ENCODE assay signal across 9 cellular contexts in the genomic region with DNA sequence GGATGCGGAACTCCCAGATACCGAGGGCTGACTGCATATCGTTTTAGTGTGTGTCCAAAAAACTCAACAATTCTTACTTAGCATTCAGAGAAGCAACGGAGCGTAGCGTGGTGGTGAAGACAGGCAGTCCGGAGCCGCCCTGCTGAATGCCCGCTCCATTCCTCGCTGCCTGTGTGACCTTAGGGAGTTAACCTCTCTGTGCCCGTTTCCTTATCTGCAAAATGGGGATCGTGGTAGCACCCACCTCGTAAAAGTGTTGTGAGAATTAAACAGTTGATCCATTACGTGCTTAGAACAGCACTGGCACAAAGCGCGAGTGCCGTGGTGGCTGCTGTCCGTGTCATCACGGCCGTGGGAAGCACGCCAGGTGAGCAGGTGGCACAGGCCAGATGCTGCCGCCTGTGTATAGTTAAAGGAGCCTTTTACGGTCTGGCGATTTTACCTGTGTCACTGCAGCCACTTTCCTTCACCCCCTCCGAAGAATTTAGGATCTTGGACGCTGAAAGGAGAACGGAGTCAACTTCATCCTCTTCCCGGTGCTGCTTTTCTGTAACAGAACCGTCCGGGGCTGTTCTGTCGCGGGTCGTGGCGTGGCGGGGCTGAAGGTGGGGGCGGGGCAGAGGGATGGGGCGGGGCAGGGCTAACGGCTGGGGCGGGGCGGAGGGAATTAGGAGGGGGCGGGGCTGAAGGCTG. TPM values are rescaled to one million over a fixed set of nuclear protein-coding genes. Genes with fewer than 3 reads are reported as not detected.
DNase-seq lines count a peak whose midpoint lies in the region; ATAC-seq and TF ChIP-seq lines count a peak whose summit lies in the region.
"Had no signal": no experiment of that assay in that cellular context is flagged by ENCODE, and none has a peak within 500 bp of the region (broad histone marks: within the 10 kb centered on the region; RNA-seq: fewer than 3 reads in every experiment).

No MANE protein-coding gene starts in this region.

- no peak for TF ChIP-seq POLR2A in gastroesophageal sphincter (IDR thresholded peaks at IDR 0.05)

- H2BK120ac ChIP-seq in neuronal stem cell (ENCODE audit: low read depth, low read length), result no peak overlapping the region

- POLR2A ChIA-PET in CD8-positive, alpha-beta memory T cell (lab: Charles Lee), result no interaction called here

- peak overlapping the region; percentile 0 for H3K23ac ChIP-seq in neuronal stem cell (ENCODE audit: low read depth, low read length, poor library complexity)

- peak overlapping the region; percentile 4 for H2BK12ac ChIP-seq in neuronal stem cell (ENCODE audit: low read length)

- no peaks in the 10 kb centered on the region for H3K27me3 ChIP-seq in CD8-positive, alpha-beta memory T cell (ENCODE audit: insufficient read depth, low read length, poor library complexity, severe bottlenecking)
- no peaks in the 10 kb centered on the region for H3K27me3 ChIP-seq in gastroesophageal sphincter
- peaks cover 0 to 35% (median 9%) of the 10 kb centered on the region in 3 experiments for H3K27me3 ChIP-seq in neuronal stem cell (ENCODE audit: control insufficient read depth in 3 of 3, insufficient read depth in 3 of 3, low read depth in 1 of 3, low read length in 3 of 3)

- H3K4me3 Mint-ChIP-seq in CD8-positive, alpha-beta memory T cell, result peak overlapping the region; percentile 84 to 92 (median 86)
- peak overlapping the region; percentile 72 for H3K4me3 Mint-ChIP-seq in activated naive CD4-positive, alpha-beta T cell treated with anti-CD3 and anti-CD28 coated beads, Interleukin-2, amount 10 ng/mL, durations not matched to agents 7 days and 5 days

- no peaks in the 10 kb centered on the region for H3K9me3 ChIP-seq in CD8-positive, alpha-beta memory T cell (ENCODE audit: low read length)
- H3K9me3 ChIP-seq in gastroesophageal sphincter (no peaks in the 10 kb centered on the region), neuronal stem cell (replicated peaks in 1 of 2; ENCODE audit: control insufficient read depth in 2 of 2, insufficient read depth in 1 of 2, low read depth in 1 of 2, low read length in 2 of 2) (no peaks in the 10 kb centered on the region)

- TF ChIP-seq EP300 in gastroesophageal sphincter (IDR thresholded peaks at IDR 0.05), result no peak

- no peaks in the 10 kb centered on the region for H3K36me3 Mint-ChIP-seq in CD8-positive, alpha-beta memory T cell
- no peaks in the 10 kb centered on the region for H3K36me3 Mint-ChIP-seq in activated naive CD4-positive, alpha-beta T cell treated with anti-CD3 and anti-CD28 coated beads, Interleukin-2, amount 10 ng/mL, durations not matched to agents 7 days and 5 days

- H3K9ac ChIP-seq in neuronal stem cell (ENCODE audit: low read depth, low read length, poor library complexity), result peak overlapping the region; percentile 78

- peak overlapping the region; percentile 74 for H3K4me3 ChIP-seq in CD8-positive, alpha-beta memory T cell (ENCODE audit: low read length)
- peak overlapping the region; percentile 66 to 69 for H3K4me3 ChIP-seq in gastroesophageal sphincter
- H3K4me3 ChIP-seq in neuronal stem cell (ENCODE audit: low read length in 2 of 2), result peak overlapping the region; percentile 53 to 91

- no peak overlapping the region for H3K14ac ChIP-seq in neuronal stem cell (ENCODE audit: low read length)

- H3K4me1 Mint-ChIP-seq in CD8-positive, alpha-beta memory T cell, result peaks cover 7 to 11% (median 11%) of the 10 kb centered on the region in 3 donors
- H3K4me1 Mint-ChIP-seq in activated naive CD4-positive, alpha-beta T cell treated with anti-CD3 and anti-CD28 coated beads, Interleukin-2, amount 10 ng/mL, durations not matched to agents 7 days and 5 days, result peaks cover 8% of the 10 kb centered on the region

- H3K36me3 ChIP-seq in CD8-positive, alpha-beta memory T cell (ENCODE audit: insufficient read depth, low read length), result no peaks in the 10 kb centered on the region
- H3K36me3 ChIP-seq in gastroesophageal sphincter, result no peaks in the 10 kb centered on the region
- no peaks in the 10 kb centered on the region for H3K36me3 ChIP-seq in neuronal stem cell (replicated peaks in 1 of 2; ENCODE audit: control insufficient read depth in 2 of 2, insufficient read depth in 2 of 2, low read length in 2 of 2)

- peaks cover 0 to 5% of the 10 kb centered on the region in 2 donors for H3K27me3 Mint-ChIP-seq in CD8-positive, alpha-beta memory T cell
- peaks cover 75% of the 10 kb centered on the region for H3K27me3 Mint-ChIP-seq in activated naive CD4-positive, alpha-beta T cell treated with anti-CD3 and anti-CD28 coated beads, Interleukin-2, amount 10 ng/mL, durations not matched to agents 7 days and 5 days

- ATAC-seq in GM21423 (IDR thresholded peaks at IDR 0.05; ENCODE audit: unreplicated experiment) (peak; percentile 1), gastroesophageal sphincter (peak; percentile 17), GM18861 (IDR thresholded peaks at IDR 0.05; ENCODE audit: unreplicated experiment) (no peak)

- peak overlapping the region; percentile 72 for H3K4me2 ChIP-seq in neuronal stem cell (ENCODE audit: insufficient read depth, low read length, poor library complexity, severe bottlenecking)

- peak in 3 of 5 donors; percentile 57 to 71 (median 64) for DNase-seq in CD8-positive, alpha-beta memory T cell
- DNase-seq in NCI-H526 (lab: John Stamatoyannopoulos, UW), result peak; percentile 58 to 75
- DNase-seq in activated naive CD4-positive, alpha-beta T cell treated with anti-CD3 and anti-CD28 coated beads, Interleukin-2, amount 10 ng/mL, durations not matched to agents 7 days and 5 days, result no peak
- peak; percentile 15 for DNase-seq in neuronal stem cell (ENCODE audit: low spot score)
- DNase-seq in cortex of kidney (lab: John Stamatoyannopoulos, UW), result no peak

- no peak overlapping the region for H4K91ac ChIP-seq in neuronal stem cell (ENCODE audit: low read depth, low read length, poor library complexity)

- H2AK5ac ChIP-seq in neuronal stem cell (ENCODE audit: low read depth, low read length), result no peak overlapping the region

- H3K79me1 ChIP-seq in neuronal stem cell (ENCODE audit: low read depth, low read length), result no peaks in the 10 kb centered on the region

- no peak overlapping the region for H2BK5ac ChIP-seq in neuronal stem cell (ENCODE audit: low read length)

- H3K27ac Mint-ChIP-seq in CD8-positive, alpha-beta memory T cell, result peak overlapping the region; percentile 56 to 88 (median 75)
- peak overlapping the region; percentile 19 for H3K27ac Mint-ChIP-seq in activated naive CD4-positive, alpha-beta T cell treated with anti-CD3 and anti-CD28 coated beads, Interleukin-2, amount 10 ng/mL, durations not matched to agents 7 days and 5 days

- CTCF ChIA-PET in CD8-positive, alpha-beta memory T cell (lab: Charles Lee), result no interaction called here
- CTCF ChIA-PET in activated naive CD4-positive, alpha-beta T cell treated with anti-CD3 and anti-CD28 coated beads, Interleukin-2, amount 10 ng/mL, durations not matched to agents 7 days and 5 days (lab: Charles Lee), result no interaction called here

- H2BK15ac ChIP-seq in neuronal stem cell (ENCODE audit: low read length), result peak overlapping the region; percentile 13

- peaks cover 5% of the 10 kb centered on the region for H3K4me1 ChIP-seq in CD8-positive, alpha-beta memory T cell (ENCODE audit: insufficient read depth, low read length)
- H3K4me1 ChIP-seq in gastroesophageal sphincter (peaks cover 0 to 23% (median 0%) of the 10 kb centered on the region in 3 donors), neuronal stem cell (ENCODE audit: control insufficient read depth in 2 of 2, insufficient read depth in 1 of 2, low read depth in 1 of 2, low read length in 2 of 2) (peaks cover 5 to 12% of the 10 kb centered on the region in 2 donors)

- 1 to 3% methylated on average over 3 to 11 of the region's 41 CpGs for WGBS in gastroesophageal sphincter (ENCODE audit: low coverage in 1 of 2), 2 donors
- no CpG with 5 or more reads among the region's 41 CpGs for WGBS in neuronal stem cell (ENCODE audit: extremely low coverage in 2 of 2, insufficient read length in 2 of 2, insufficient replicate concordance in 1 of 2), 2 donors

- H4K8ac ChIP-seq in neuronal stem cell (ENCODE audit: low read depth, low read length), result no peak overlapping the region

- peak overlapping the region; percentile 67 for H3K18ac ChIP-seq in neuronal stem cell (ENCODE audit: low read length)

- no peak overlapping the region for H3K27ac ChIP-seq in CD8-positive, alpha-beta memory T cell (ENCODE audit: low read depth, low read length)
- H3K27ac ChIP-seq in gastroesophageal sphincter (peak overlapping the region; percentile 2 to 82 (median 74)), neuronal stem cell (replicated peaks; ENCODE audit: low read length) (no peak overlapping the region)

- TF ChIP-seq CTCF in gastroesophageal sphincter (IDR thresholded peaks at IDR 0.05), result no peak

- H2AFZ ChIP-seq in neuronal stem cell (ENCODE audit: low read length), result peak overlapping the region; percentile 88

- no peak overlapping the region for H3K4ac ChIP-seq in neuronal stem cell (ENCODE audit: low read length)

- H3K9me3 Mint-ChIP-seq in CD8-positive, alpha-beta memory T cell, result no peaks in the 10 kb centered on the region
- H3K9me3 Mint-ChIP-seq in activated naive CD4-positive, alpha-beta T cell treated with anti-CD3 and anti-CD28 coated beads, Interleukin-2, amount 10 ng/mL, durations not matched to agents 7 days and 5 days, result no peaks in the 10 kb centered on the region

RNA-seq across cellular contexts. Expression of a gene that starts 0.9 kb away (rescaled TPM):
- total RNA-seq in CD8-positive, alpha-beta memory T cell, result not detected
- not detected for polyA plus RNA-seq in CD8-positive, alpha-beta memory T cell
- 1 to 10 TPM in 3 of 4 donors, under 1 TPM in 1; 0.67 to 7.5 (median 2.4) TPM for total RNA-seq in gastroesophageal sphincter
- 2.2 TPM for polyA plus RNA-seq in neuronal stem cell (2013, experiment 1 of 2)
- polyA plus RNA-seq in neuronal stem cell (2013, experiment 2 of 2), result 2.0 TPM
- total RNA-seq: T-helper 2 cell treated with Interferon-gamma antibody and Interleukin-4, amounts not matched to agents 100 ng/mL and 5 ng/mL, for 36 hours had no signal

RNA-seq across cellular contexts. Expression of a gene that starts 44.9 kb away (rescaled TPM):
- total RNA-seq in CD8-positive, alpha-beta memory T cell, result 10 to 100 TPM; 19.5 to 19.8 TPM
- polyA plus RNA-seq in CD8-positive, alpha-beta memory T cell, result 48.9 TPM
- 10 to 100 TPM; 36.0 to 63.7 (median 51.9) TPM for total RNA-seq in gastroesophageal sphincter
- 35.3 TPM for polyA plus RNA-seq in neuronal stem cell (2013, experiment 1 of 2)
- 34.5 TPM for polyA plus RNA-seq in neuronal stem cell (2013, experiment 2 of 2)

Comparison
In these comparisons a context has a peak if more than half of its experiments do, and no peak if none do; other contexts are left out.
1. DNase-seq: peak in CD8-positive, alpha-beta memory T cell (3 of 5), NCI-H526 (2 of 2) and neuronal stem cell (single experiment); none in activated naive CD4-positive, alpha-beta T cell treated with anti-CD3 and anti-CD28 coated beads, Interleukin-2, amount 10 ng/mL, durations not matched to agents 7 days and 5 days (single experiment) and cortex of kidney (single experiment).
2. H3K27ac ChIP-seq: peak in gastroesophageal sphincter (4 of 4); none in CD8-positive, alpha-beta memory T cell (single experiment) and neuronal stem cell (single experiment).
3. Peak in every context shown above with its lines, with median percentiles within 50 percentile points of each other: H3K4me3 ChIP-seq.